ENCODE assay signal across 22 cellular contexts in the genomic region with DNA sequence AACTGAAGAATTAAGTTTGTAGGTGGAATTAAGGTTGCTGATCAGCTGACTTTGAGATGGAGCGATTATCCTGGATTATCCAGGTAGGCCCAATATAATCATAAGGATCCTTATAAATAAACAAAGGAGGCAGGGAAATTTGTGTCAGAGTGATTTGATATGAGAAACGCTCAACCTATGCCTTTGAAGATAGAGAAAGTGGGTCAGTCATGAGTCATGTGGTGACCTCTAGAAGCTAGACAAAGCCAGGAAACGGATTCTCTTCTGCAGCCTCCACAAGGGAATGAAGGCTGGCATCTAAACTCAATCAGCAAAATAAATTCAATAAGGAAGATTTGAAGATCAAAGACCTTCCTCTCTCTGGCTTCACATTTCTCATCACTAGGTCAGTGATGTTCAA. TPM values are rescaled to one million over a fixed set of nuclear protein-coding genes. Genes with fewer than 3 reads are reported as not detected.
A peak's percentile ranks its signal among the peaks of the same experiment; 100 is the strongest.
DNase-seq lines count a peak whose midpoint lies in the region; ATAC-seq and TF ChIP-seq lines count a peak whose summit lies in the region.
"Had no signal": no experiment of that assay in that cellular context is flagged by ENCODE, and none has a peak within 500 bp of the region (broad histone marks: within the 10 kb centered on the region; RNA-seq: fewer than 3 reads in every experiment).

No MANE protein-coding gene starts in this region.

- no peaks in the 10 kb centered on the region for H3K36me3 ChIP-seq in mesodermal cell (ENCODE audit: control insufficient read depth, insufficient read depth, low read length)
- H3K36me3 ChIP-seq: gastroesophageal sphincter, HAP-1, neutrophil, sigmoid colon, tibial nerve had no signal

- H3K4me3 ChIP-seq in cardiac fibroblast (replicated peaks in 1 of 2; ENCODE audit: low read depth in 2 of 2, low read length in 2 of 2): no peak overlapping the region
- no peak overlapping the region for H3K4me3 ChIP-seq in mesodermal cell (ENCODE audit: extremely low read depth, insufficient read depth, low read length, poor library complexity, severe bottlenecking)
- H3K4me3 ChIP-seq: gastroesophageal sphincter, HAP-1, sigmoid colon, tibial nerve had no signal

- peaks cover 12% of the 10 kb centered on the region for H3K4me1 ChIP-seq in mesodermal cell (ENCODE audit: control insufficient read depth, insufficient read depth, low read length, poor library complexity, severe bottlenecking)
- H3K4me1 ChIP-seq: gastroesophageal sphincter, HAP-1, sigmoid colon, tibial nerve had no signal

- H3K27ac Mint-ChIP-seq in activated T-cell treated with anti-CD3 and anti-CD28 coated beads, Interleukin-2, amount 50 U/mL, for 72 hours: no peak overlapping the region
- H3K27ac Mint-ChIP-seq: activated CD8-positive, alpha-beta memory T cell treated with anti-CD3 and anti-CD28 coated beads, Interleukin-2, amount 10 ng/mL, durations not matched to agents 7 days and 5 days; effector memory CD8-positive, alpha-beta T cell; memory B cell; T-helper 1 cell treated with Interleukin-12 subunit alpha and Interleukin-12 subunit beta and Interleukin-4 antibody, amounts not matched to agents 30 μg/mL and 1 μg/mL, for 36 hours had no signal

- no peaks in the 10 kb centered on the region for H3K9me3 ChIP-seq in mesodermal cell (ENCODE audit: control insufficient read depth, low read length)
- H3K9me3 ChIP-seq: gastroesophageal sphincter, HAP-1, neutrophil, sigmoid colon, tibial nerve had no signal

- no peak for TF ChIP-seq CTCF in cardiac fibroblast (IDR thresholded peaks at IDR 0.05; ENCODE audit: low read depth, low read length)

- peak overlapping the region; percentile 99 for H3K27ac ChIP-seq in mesodermal cell (ENCODE audit: low read depth, low read length, severe bottlenecking)
- H3K27ac ChIP-seq: gastroesophageal sphincter, neutrophil, RWPE1, sigmoid colon, tibial nerve had no signal

- no peaks in the 10 kb centered on the region for H3K4me1 Mint-ChIP-seq in activated T-cell treated with anti-CD3 and anti-CD28 coated beads, Interleukin-2, amount 50 U/mL, for 72 hours (ENCODE audit: low read depth)
- H3K4me1 Mint-ChIP-seq: activated CD8-positive, alpha-beta memory T cell treated with anti-CD3 and anti-CD28 coated beads, Interleukin-2, amount 10 ng/mL, durations not matched to agents 7 days and 5 days; memory B cell had no signal

- no peak overlapping the region for H3K4me3 Mint-ChIP-seq in activated T-cell treated with anti-CD3 and anti-CD28 coated beads, Interleukin-2, amount 50 U/mL, for 72 hours
- H3K4me3 Mint-ChIP-seq: activated CD8-positive, alpha-beta memory T cell treated with anti-CD3 and anti-CD28 coated beads, Interleukin-2, amount 10 ng/mL, durations not matched to agents 7 days and 5 days; effector memory CD8-positive, alpha-beta T cell; memory B cell; T-helper 1 cell treated with Interleukin-12 subunit alpha and Interleukin-12 subunit beta and Interleukin-4 antibody, amounts not matched to agents 30 μg/mL and 1 μg/mL, for 36 hours had no signal

- 60% methylated on average over 2 of the region's 3 CpGs; no CpG with 5 or more reads in 1 of the 2 experiments for WGBS in mesodermal cell (ENCODE audit: insufficient coverage in 2 of 2), 2 experiments

- H3K36me3 Mint-ChIP-seq in activated T-cell treated with anti-CD3 and anti-CD28 coated beads, Interleukin-2, amount 50 U/mL, for 72 hours (ENCODE audit: insufficient read depth in 2 of 2): no peaks in the 10 kb centered on the region
- H3K36me3 Mint-ChIP-seq: activated CD8-positive, alpha-beta memory T cell treated with anti-CD3 and anti-CD28 coated beads, Interleukin-2, amount 10 ng/mL, durations not matched to agents 7 days and 5 days; memory B cell had no signal

- ATAC-seq in GM18858 (IDR thresholded peaks at IDR 0.05; ENCODE audit: unreplicated experiment): no peak
- no peak for ATAC-seq in activated T-cell treated with anti-CD3 and anti-CD28 coated beads, Interleukin-2, amount 50 U/mL, for 72 hours (replicated peaks in 1 of 2)
- ATAC-seq: activated CD8-positive, alpha-beta memory T cell treated with anti-CD3 and anti-CD28 coated beads, Interleukin-2, amount 10 ng/mL, durations not matched to agents 7 days and 5 days; effector memory CD8-positive, alpha-beta T cell; gastroesophageal sphincter had no signal

- no peaks in the 10 kb centered on the region for H3K9me3 Mint-ChIP-seq in activated T-cell treated with anti-CD3 and anti-CD28 coated beads, Interleukin-2, amount 50 U/mL, for 72 hours
- H3K9me3 Mint-ChIP-seq: effector memory CD8-positive, alpha-beta T cell; memory B cell; T-helper 1 cell treated with Interleukin-12 subunit alpha and Interleukin-12 subunit beta and Interleukin-4 antibody, amounts not matched to agents 30 μg/mL and 1 μg/mL, for 36 hours had no signal

- H3K27me3 Mint-ChIP-seq in activated T-cell treated with anti-CD3 and anti-CD28 coated beads, Interleukin-2, amount 50 U/mL, for 72 hours (ENCODE audit: low read depth): peaks cover 6% of the 10 kb centered on the region
- H3K27me3 Mint-ChIP-seq: activated CD8-positive, alpha-beta memory T cell treated with anti-CD3 and anti-CD28 coated beads, Interleukin-2, amount 10 ng/mL, durations not matched to agents 7 days and 5 days; effector memory CD8-positive, alpha-beta T cell had no signal

- peak; percentile 49 for DNase-seq in Daoy (ENCODE audit: low read depth)
- peak; percentile 14 for DNase-seq in LoVo (ENCODE audit: low spot score)
- peak; percentile 28 to 40 for DNase-seq in cardiac fibroblast (ENCODE audit: low read depth in 2 of 2)
- no peak for DNase-seq in OCI-M1 (lab: John Stamatoyannopoulos, UW)
- DNase-seq in activated T-cell treated with anti-CD3 and anti-CD28 coated beads, Interleukin-2, amount 50 U/mL, for 72 hours: no peak
- no peak for DNase-seq in activated CD8-positive, alpha-beta memory T cell treated with anti-CD3 and anti-CD28 coated beads, Interleukin-2, amount 50 U/mL, for 48 hours
- DNase-seq: activated CD8-positive, alpha-beta memory T cell treated with anti-CD3 and anti-CD28 coated beads, Interleukin-2, amount 10 ng/mL, durations not matched to agents 7 days and 5 days; DMS153; effector memory CD8-positive, alpha-beta T cell; NCI-H1694 treated with DMSO at 0.1 percent for 48 hours; NCI-H526; sigmoid colon; stimulated activated CD4-positive, alpha-beta T cell treated with anti-CD3 and anti-CD28 coated beads, Interleukin-4, amount 100 ng/mL, for 4 hours had no signal

RNA-seq across cellular contexts. Expression of gene MOSPD1, which starts 34.2 kb away (rescaled TPM):
- 25.5 and 41.9 TPM in 2 replicates for total RNA-seq in Daoy (2014; rRNA removed; shearing (Covaris generic))
- 18.3 TPM for polyA plus RNA-seq in mesodermal cell (2013, experiment 1 of 2)
- 23.3 TPM for polyA plus RNA-seq in mesodermal cell (2013, experiment 2 of 2)
- 10 to 100 TPM; 14.4 to 14.9 TPM for total RNA-seq in activated T-cell treated with anti-CD3 and anti-CD28 coated beads, Interleukin-2, amount 50 U/mL, for 72 hours

RNA-seq across cellular contexts. Expression of gene SMIM10, which starts 41.5 kb away (rescaled TPM):
- 2.7 and 3.1 TPM in 2 replicates for total RNA-seq in Daoy (2014; rRNA removed; shearing (Covaris generic))
- polyA plus RNA-seq in mesodermal cell (2013, experiment 1 of 2): 0.92 TPM
- 0.71 TPM for polyA plus RNA-seq in mesodermal cell (2013, experiment 2 of 2)
- under 1 TPM; 0.88 to 0.99 TPM for total RNA-seq in activated T-cell treated with anti-CD3 and anti-CD28 coated beads, Interleukin-2, amount 50 U/mL, for 72 hours

Comparison
In these comparisons a context has a peak if more than half of its experiments do, and no peak if none do; other contexts are left out.
1. DNase-seq: peak in Daoy (single experiment), LoVo (single experiment) and cardiac fibroblast (2 of 2); none in OCI-M1 (single experiment), activated T-cell treated with anti-CD3 and anti-CD28 coated beads, Interleukin-2, amount 50 U/mL, for 72 hours (0 of 2) and activated CD8-positive, alpha-beta memory T cell treated with anti-CD3 and anti-CD28 coated beads, Interleukin-2, amount 50 U/mL, for 48 hours (single experiment).